ENCODE assay signal across 16 cellular contexts in the genomic region with DNA sequence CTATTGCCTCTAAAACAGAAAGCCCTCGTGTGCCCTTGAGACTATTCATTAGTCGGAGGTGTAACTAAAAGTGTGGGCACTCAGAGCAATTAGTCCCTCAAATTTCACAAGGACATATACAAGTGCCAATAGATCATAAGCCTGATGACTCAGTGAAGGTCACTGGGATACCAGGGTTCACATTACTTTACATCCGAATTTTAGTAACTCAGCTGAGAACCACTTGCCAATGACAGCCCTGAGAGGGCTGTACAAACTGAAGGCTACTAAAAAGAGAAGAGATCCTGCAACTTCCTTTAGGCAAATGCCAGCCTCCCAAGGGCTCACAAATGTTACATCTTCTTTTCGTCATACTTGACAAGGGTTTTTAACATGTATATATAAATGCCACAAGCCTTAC.
DNase-seq lines count a peak whose midpoint lies in the region; ATAC-seq and TF ChIP-seq lines count a peak whose summit lies in the region.
"Had no signal": no experiment of that assay in that cellular context is flagged by ENCODE, and none has a peak within 500 bp of the region (broad histone marks: within the 10 kb centered on the region; RNA-seq: fewer than 3 reads in every experiment).

No MANE protein-coding gene starts in this region.

- no peak overlapping the region for H3K27ac Mint-ChIP-seq in HFFc6
- H3K27ac Mint-ChIP-seq: CD14-positive monocyte; CD4-positive, alpha-beta memory T cell had no signal

- no peak overlapping the region for H2AFZ ChIP-seq in HCT116 (ENCODE audit: low read depth, low read length, poor library complexity, severe bottlenecking)
- H2AFZ ChIP-seq: GM23248 had no signal

- H3K4me2 ChIP-seq in HCT116 (ENCODE audit: low read length): no peak overlapping the region
- H3K4me2 ChIP-seq: BLaER1 had no signal

- 46% methylated on average over 4 of the region's 4 CpGs for WGBS in right lobe of liver (ENCODE audit: insufficient coverage, low coverage, low lambda C conversion rate, missing lambda C conversion rate)

- no peaks in the 10 kb centered on the region for H3K79me2 ChIP-seq in HCT116 (ENCODE audit: insufficient read depth, low read length)

- intact Hi-C loops in HCT116 (cut with micrococcal nuclease) (no loop called here), right lobe of liver (cut with DNase I) (no loop called here), upper lobe of right lung (cut with DNase I) (no loop called here)

- TF ChIP-seq CTCF in HCT116 (IDR thresholded peaks at IDR 0.05 in 2 of 3, conservative IDR thresholded peaks at IDR 0.05 in 1 of 3; ENCODE audit: borderline replicate concordance in 1 of 3, insufficient read depth in 1 of 3, low read depth in 2 of 3, low read length in 2 of 3) (no peak), fibroblast of mammary gland (conservative IDR thresholded peaks at IDR 0.05; ENCODE audit: control insufficient read depth, insufficient read depth, low read depth, low read length) (no peak), right lobe of liver (IDR thresholded peaks at IDR 0.05) (no peak), upper lobe of right lung (IDR thresholded peaks at IDR 0.05) (no peak), HFFc6 (IDR thresholded peaks at IDR 0.05) (no peak)

- H3K9ac ChIP-seq in HCT116 (ENCODE audit: low read length): no peak overlapping the region
- H3K9ac ChIP-seq: BLaER1, GM23248 had no signal

- H3K27ac ChIP-seq in HCT116 (ENCODE audit: low read depth, low read length) (no peak overlapping the region), right lobe of liver (no peak overlapping the region), upper lobe of right lung (no peak overlapping the region)
- H3K27ac ChIP-seq: BLaER1, GM23248 had no signal

- H3K4me3 ChIP-seq in HCT116 (replicated peaks in 1 of 2; ENCODE audit: low read depth in 1 of 2, low read length in 2 of 2): no peak overlapping the region
- H3K4me3 ChIP-seq in fibroblast of mammary gland (ENCODE audit: control insufficient read depth, low read depth, low read length): no peak overlapping the region
- H3K4me3 ChIP-seq in right lobe of liver: no peak overlapping the region
- no peak overlapping the region for H3K4me3 ChIP-seq in upper lobe of right lung
- H3K4me3 ChIP-seq: BLaER1, GM23248, HAP-1 had no signal

- CTCF ChIA-PET in HCT116 (lab: Charles Lee): no interaction called here

- ATAC-seq in HCT116 (no peak), right lobe of liver (peak in 3 of 4 donors; percentile 7 to 58 (median 24)), upper lobe of right lung (peak; percentile 43)

- no peak overlapping the region for H3K4me3 Mint-ChIP-seq in HFFc6
- H3K4me3 Mint-ChIP-seq: CD14-positive monocyte; CD4-positive, alpha-beta memory T cell had no signal

- no peaks in the 10 kb centered on the region for H3K9me2 ChIP-seq in HCT116 (ENCODE audit: insufficient read depth)

- RAD21 ChIA-PET in HCT116 (lab: Charles Lee; ENCODE audit: low non-redundant PET in 1 of 2, low total read pairs in 2 of 2, uncharacterized antibody in 2 of 2, unreplicated experiment in 2 of 2): no interaction called here

- DNase-seq in HCT116 (ENCODE audit: low read depth, low spot score) (no peak), fibroblast of mammary gland (ENCODE audit: low read depth) (peak; percentile 1), right lobe of liver (no peak), upper lobe of right lung (no peak), NCI-H69 (lab: John Stamatoyannopoulos, UW) (no peak), HFFc6 (no peak)
- DNase-seq in activated CD4-positive, alpha-beta T cell treated with anti-CD3 and anti-CD28 coated beads, Interleukin-2, amount 50 U/mL, for 4 hours: no peak
- DNase-seq: 8988T; Calu3; CD4-positive, alpha-beta memory T cell; DMS79 treated with DMSO at 0.1 percent for 48 hours; GF-D8; GM23248 had no signal

- TF ChIP-seq POLR2A in HCT116 (IDR thresholded peaks at IDR 0.05; ENCODE audit: borderline replicate concordance, extremely low read depth, insufficient read depth, insufficient read length): no peak
- TF ChIP-seq POLR2A in right lobe of liver (IDR thresholded peaks at IDR 0.05): no peak

- no peaks in the 10 kb centered on the region for H3K36me3 Mint-ChIP-seq in HFFc6 (ENCODE audit: low read depth)
- H3K36me3 Mint-ChIP-seq: CD14-positive monocyte; CD4-positive, alpha-beta memory T cell had no signal

- H3K36me3 ChIP-seq in HCT116 (ENCODE audit: control insufficient read depth in 1 of 2, insufficient read depth in 2 of 2, low read length in 2 of 2): no peaks in the 10 kb centered on the region
- no peaks in the 10 kb centered on the region for H3K36me3 ChIP-seq in right lobe of liver
- no peaks in the 10 kb centered on the region for H3K36me3 ChIP-seq in upper lobe of right lung
- H3K36me3 ChIP-seq: BLaER1, HAP-1 had no signal

- TF ChIP-seq RAD21 in HCT116 (IDR thresholded peaks at IDR 0.05; ENCODE audit: low read depth): no peak

- H3K27me3 ChIP-seq in HCT116 (ENCODE audit: insufficient read depth, low read length) (no peaks in the 10 kb centered on the region), right lobe of liver (no peaks in the 10 kb centered on the region), upper lobe of right lung (no peaks in the 10 kb centered on the region)
- H3K27me3 ChIP-seq: BLaER1 had no signal

- H3K27me3 Mint-ChIP-seq in HFFc6 (ENCODE audit: insufficient read depth): no peaks in the 10 kb centered on the region
- H3K27me3 Mint-ChIP-seq: CD4-positive, alpha-beta memory T cell had no signal

- BruUV-seq in HCT116 (replicated peaks; lab: Mats Ljungman, UMichigan): no TSS peak

- no peaks in the 10 kb centered on the region for H3K9me3 ChIP-seq in HCT116 (ENCODE audit: control insufficient read depth in 1 of 2, insufficient read depth in 1 of 2, low read depth in 1 of 2, low read length in 2 of 2)
- H3K9me3 ChIP-seq in right lobe of liver: no peaks in the 10 kb centered on the region
- H3K9me3 ChIP-seq in upper lobe of right lung: no peaks in the 10 kb centered on the region
- H3K9me3 ChIP-seq: BLaER1, HAP-1 had no signal

- H3K9me3 Mint-ChIP-seq in HFFc6: no peaks in the 10 kb centered on the region

- H3K4me1 Mint-ChIP-seq in HFFc6 (ENCODE audit: low read depth): peaks cover 23% of the 10 kb centered on the region
- H3K4me1 Mint-ChIP-seq: CD14-positive monocyte; CD4-positive, alpha-beta memory T cell had no signal

- POLR2A ChIA-PET in HCT116 (lab: Charles Lee): no interaction called here

- no peaks in the 10 kb centered on the region for H4K20me1 ChIP-seq in HCT116 (ENCODE audit: insufficient read depth)
- H4K20me1 ChIP-seq: BLaER1 had no signal

- no peaks in the 10 kb centered on the region for H3K4me1 ChIP-seq in HCT116 (ENCODE audit: control insufficient read depth in 1 of 2, insufficient read depth in 2 of 2, low read length in 2 of 2)
- peaks cover 0 to 11% (median 3%) of the 10 kb centered on the region in 4 donors for H3K4me1 ChIP-seq in right lobe of liver
- H3K4me1 ChIP-seq in upper lobe of right lung: no peaks in the 10 kb centered on the region
- H3K4me1 ChIP-seq: BLaER1, HAP-1 had no signal

TF ChIP-seq in HCT116, 20 proteins besides CTCF, POLR2A, EP300 and RAD21:
- TF ChIP-seq EGR1 (IDR thresholded peaks at IDR 0.05; ENCODE audit: low read depth) (no peak), TCF7L2 (IDR thresholded peaks at IDR 0.05; ENCODE audit: borderline replicate concordance, extremely low read depth, insufficient read depth, insufficient read length) (peak; percentile 25)
